18 cellular contexts compared by ENCODE assay signal in genomic region chr1:94017155-94017829, GRCh38.
DNase-seq lines count a peak whose midpoint lies in the region; ATAC-seq and FAIRE-seq lines count a peak whose summit lies in the region.
"Had no signal": no experiment of that assay in that cellular context is flagged by ENCODE, and none has a peak within 500 bp of the region (broad histone marks: within the 10 kb centered on the region; RNA-seq: fewer than 3 reads in every experiment).

No MANE protein-coding gene starts in this region.

- H3K4me1 Mint-ChIP-seq in central memory CD8-positive, alpha-beta T cell, result peaks cover 32% of the 10 kb centered on the region

- H3K4me3 ChIP-seq in right cardiac atrium (ENCODE audit: low read length), result no peak overlapping the region
- H3K4me3 ChIP-seq: heart right ventricle, left lung had no signal

- peak overlapping the region; percentile 3 for H3K27ac Mint-ChIP-seq in central memory CD8-positive, alpha-beta T cell (ENCODE audit: low read depth)
- H3K27ac Mint-ChIP-seq: stimulated activated naive CD8-positive, alpha-beta T cell treated with anti-CD3 and anti-CD28 coated beads, Interleukin-15, Interleukin-2, amounts not matched to agents 100 ng/mL and 50 ng/mL, for 24 hours had no signal

- peaks cover 4% of the 10 kb centered on the region for H3K27me3 Mint-ChIP-seq in central memory CD8-positive, alpha-beta T cell
- H3K27me3 Mint-ChIP-seq: stimulated activated naive CD8-positive, alpha-beta T cell treated with anti-CD3 and anti-CD28 coated beads, Interleukin-15, Interleukin-2, amounts not matched to agents 100 ng/mL and 50 ng/mL, for 24 hours had no signal

- FAIRE-seq in urothelium cell line (lab: Jason Lieb, UNC), result peak; percentile 27
- FAIRE-seq: GM12891, GM19239 had no signal

- H3K36me3 Mint-ChIP-seq in central memory CD8-positive, alpha-beta T cell (ENCODE audit: insufficient read depth), result peaks cover 3% of the 10 kb centered on the region
- H3K36me3 Mint-ChIP-seq: naive thymus-derived CD8-positive, alpha-beta T cell had no signal

- no peaks in the 10 kb centered on the region for H3K9me3 ChIP-seq in right cardiac atrium (ENCODE audit: control insufficient read depth, low read length)
- H3K9me3 ChIP-seq: heart right ventricle, left lung had no signal

- H3K4me3 Mint-ChIP-seq in central memory CD8-positive, alpha-beta T cell, result peak overlapping the region; percentile 2
- H3K4me3 Mint-ChIP-seq: stimulated activated naive CD8-positive, alpha-beta T cell treated with anti-CD3 and anti-CD28 coated beads, Interleukin-15, Interleukin-2, amounts not matched to agents 100 ng/mL and 50 ng/mL, for 24 hours had no signal

- H3K27ac ChIP-seq in right cardiac atrium (ENCODE audit: low read length), result no peak overlapping the region
- H3K27ac ChIP-seq: heart right ventricle, left lung had no signal

- H3K4me1 ChIP-seq in right cardiac atrium (ENCODE audit: control insufficient read depth, insufficient read depth, low read length), result peaks cover 7% of the 10 kb centered on the region

- no peaks in the 10 kb centered on the region for H3K9me3 Mint-ChIP-seq in central memory CD8-positive, alpha-beta T cell
- H3K9me3 Mint-ChIP-seq: naive thymus-derived CD8-positive, alpha-beta T cell; stimulated activated naive CD8-positive, alpha-beta T cell treated with anti-CD3 and anti-CD28 coated beads, Interleukin-15, Interleukin-2, amounts not matched to agents 100 ng/mL and 50 ng/mL, for 24 hours had no signal

- peak; percentile 10 for DNase-seq in stimulated activated CD8-positive, alpha-beta memory T cell treated with anti-CD3 and anti-CD28 coated beads, Interleukin-12 subunit alpha, Interleukin-12 subunit beta, amount 100 ng/mL, for 4 hours (ENCODE audit: low read depth)
- DNase-seq in stimulated activated CD8-positive, alpha-beta memory T cell treated with anti-CD3 and anti-CD28 coated beads, Interleukin-4, amount 100 ng/mL, for 48 hours, result no peak
- peak; percentile 7 for DNase-seq in SIG-M5 (lab: John Stamatoyannopoulos, UW)
- DNase-seq in central memory CD8-positive, alpha-beta T cell (ENCODE audit: low spot score in 2 of 2), result peak in 1 of 2 donors; percentile 37
- no peak for DNase-seq in urothelium cell line (ENCODE audit: low spot score)
- DNase-seq in HT-29 (ENCODE audit: low spot score), result no peak
- no peak for DNase-seq in right cardiac atrium
- DNase-seq in activated CD4-positive, CD25-positive, alpha-beta regulatory T cell (lab: John Stamatoyannopoulos, UW), result no peak
- DNase-seq: activated effector memory CD4-positive, alpha-beta T cell treated with Interleukin-2 at 50 U/mL for 16 hours; heart right ventricle; left lung; NCI-H524; SHP77 treated with DMSO at 0.1 percent for 48 hours; stimulated activated CD4-positive, alpha-beta T cell treated with anti-CD3 and anti-CD28 coated beads, Interleukin-2, amount 100 ng/mL, for 48 hours had no signal

- ATAC-seq in central memory CD8-positive, alpha-beta T cell (replicated peaks; ENCODE audit: extremely low read depth, poor library complexity, severe bottlenecking), result peak; percentile 92
- ATAC-seq in right cardiac atrium, result no peak
- ATAC-seq: heart right ventricle; left lung; naive thymus-derived CD8-positive, alpha-beta T cell had no signal

- H3K27me3 ChIP-seq in right cardiac atrium (ENCODE audit: control insufficient read depth, insufficient read depth), result no peaks in the 10 kb centered on the region
- H3K27me3 ChIP-seq: heart right ventricle, left lung had no signal

- intact Hi-C loops in right cardiac atrium (cut with DNase I), result no loop called here

- WGBS in right cardiac atrium, result 55% methylated on average over 6 of the region's 6 CpGs

Comparison
In these comparisons a context has a peak if more than half of its experiments do, and no peak if none do; other contexts are left out.
1. DNase-seq: peak in stimulated activated CD8-positive, alpha-beta memory T cell treated with anti-CD3 and anti-CD28 coated beads, Interleukin-12 subunit alpha, Interleukin-12 subunit beta, amount 100 ng/mL, for 4 hours (single experiment) and SIG-M5 (single experiment); none in stimulated activated CD8-positive, alpha-beta memory T cell treated with anti-CD3 and anti-CD28 coated beads, Interleukin-4, amount 100 ng/mL, for 48 hours (single experiment), urothelium cell line (single experiment), HT-29 (single experiment), right cardiac atrium (0 of 3) and activated CD4-positive, CD25-positive, alpha-beta regulatory T cell (0 of 4).